ENCODE assay signal across 13 cellular contexts in genomic region chr9:2765250-2765880, GRCh38. TPM values are rescaled to one million over a fixed set of nuclear protein-coding genes. Genes with fewer than 3 reads are reported as not detected.
DNase-seq lines count a peak whose midpoint lies in the region; ATAC-seq and TF ChIP-seq lines count a peak whose summit lies in the region.
"Had no signal": no experiment of that assay in that cellular context is flagged by ENCODE, and none has a peak within 500 bp of the region (broad histone marks: within the 10 kb centered on the region; RNA-seq: fewer than 3 reads in every experiment).

No MANE protein-coding gene starts in this region.

- no peaks in the 10 kb centered on the region for H3K27me3 Mint-ChIP-seq in activated T-cell treated with anti-CD3 and anti-CD28 coated beads, Interleukin-2, amount 50 U/mL, for 4 hours (ENCODE audit: low read depth)
- no peaks in the 10 kb centered on the region for H3K27me3 Mint-ChIP-seq in endodermal cell (ENCODE audit: insufficient read depth)
- H3K27me3 Mint-ChIP-seq in stimulated activated memory B cell treated with anti-CD40 and anti-IgM and Interleukin-4, amounts not matched to agents 10 μg/mL and 1 μg/mL and 100 μg/mL, for 72 hours = no peaks in the 10 kb centered on the region

- DNase-seq in activated T-cell treated with anti-CD3 and anti-CD28 coated beads, Interleukin-2, amount 50 U/mL, for 4 hours = no peak
- no peak for DNase-seq in activated T-cell treated with anti-CD3 and anti-CD28 coated beads, Interleukin-2, amount 50 U/mL, for 1 hour
- DNase-seq in endodermal cell (peak; percentile 67), NCI-H226 (no peak), HuH-7.5 (ENCODE audit: low spot score) (no peak)
- DNase-seq: activated CD8-positive, alpha-beta memory T cell treated with anti-CD3 and anti-CD28 coated beads, Interleukin-2, amount 50 U/mL, for 48 hours; kidney had no signal

- peak; percentile 27 to 43 for ATAC-seq in activated T-cell treated with anti-CD3 and anti-CD28 coated beads, Interleukin-2, amount 50 U/mL, for 4 hours
- ATAC-seq in stimulated activated memory B cell treated with anti-CD40 and anti-IgM and Interleukin-4, amounts not matched to agents 10 μg/mL and 1 μg/mL and 100 μg/mL, for 72 hours = no peak
- no peak for ATAC-seq in GM21717 (IDR thresholded peaks at IDR 0.05; ENCODE audit: unreplicated experiment)
- ATAC-seq: SK-N-SH treated with all-trans-retinoic acid at 6 μM for 48 hours had no signal

- H3K36me3 ChIP-seq in OCI-LY3 (replicated peaks; ENCODE audit: low read depth, low read length) (peaks cover 15% of the 10 kb centered on the region), endodermal cell (ENCODE audit: control insufficient read depth, insufficient read depth, low read length) (peaks cover 20% of the 10 kb centered on the region)

- H3K9me3 ChIP-seq in OCI-LY3 (ENCODE audit: insufficient read depth, low read length) (no peaks in the 10 kb centered on the region), endodermal cell (ENCODE audit: control insufficient read depth, low read length) (no peaks in the 10 kb centered on the region)

- 68 to 100% methylated on average over 2 to 4 of the region's 4 CpGs for WGBS in endodermal cell (ENCODE audit: insufficient coverage in 1 of 2, insufficient read length in 1 of 2), 2 experiments

- H4K20me1 ChIP-seq in OCI-LY3 (ENCODE audit: insufficient read depth, low read length) = no peaks in the 10 kb centered on the region

- H3K9ac ChIP-seq in OCI-LY3 (ENCODE audit: low read length) (no peak overlapping the region), endodermal cell (ENCODE audit: extremely low read depth, low read length, poor library complexity, severe bottlenecking) (no peak overlapping the region)

- no peak overlapping the region for H3K4me3 ChIP-seq in OCI-LY3 (ENCODE audit: low read length)
- H3K4me3 ChIP-seq in endodermal cell (ENCODE audit: low read length) = no peak overlapping the region

- H3K79me2 ChIP-seq in OCI-LY3 (ENCODE audit: low read length) = no peaks in the 10 kb centered on the region

- H3K27ac ChIP-seq in OCI-LY3 (ENCODE audit: low read length) = peak overlapping the region; percentile 44
- no peak overlapping the region for H3K27ac ChIP-seq in endodermal cell (ENCODE audit: low read depth, low read length)

- peak overlapping the region; percentile 88 for H3K27ac Mint-ChIP-seq in endodermal cell
- peak overlapping the region; percentile 63 for H3K27ac Mint-ChIP-seq in stimulated activated memory B cell treated with anti-CD40 and anti-IgM and Interleukin-4, amounts not matched to agents 10 μg/mL and 1 μg/mL and 100 μg/mL, for 72 hours

- H3K4me3 Mint-ChIP-seq in activated T-cell treated with anti-CD3 and anti-CD28 coated beads, Interleukin-2, amount 50 U/mL, for 4 hours = no peak overlapping the region
- H3K4me3 Mint-ChIP-seq in endodermal cell = no peak overlapping the region
- H3K4me3 Mint-ChIP-seq in stimulated activated memory B cell treated with anti-CD40 and anti-IgM and Interleukin-4, amounts not matched to agents 10 μg/mL and 1 μg/mL and 100 μg/mL, for 72 hours = no peak overlapping the region

- H2AFZ ChIP-seq in OCI-LY3 (ENCODE audit: low read depth, low read length) = no peak overlapping the region

- peaks cover 19% of the 10 kb centered on the region for H3K4me1 Mint-ChIP-seq in activated T-cell treated with anti-CD3 and anti-CD28 coated beads, Interleukin-2, amount 50 U/mL, for 4 hours (ENCODE audit: low read depth)
- peaks cover 62% of the 10 kb centered on the region for H3K4me1 Mint-ChIP-seq in endodermal cell
- H3K4me1 Mint-ChIP-seq in stimulated activated memory B cell treated with anti-CD40 and anti-IgM and Interleukin-4, amounts not matched to agents 10 μg/mL and 1 μg/mL and 100 μg/mL, for 72 hours = peaks cover 5% of the 10 kb centered on the region

- H3K4me1 ChIP-seq in OCI-LY3 (ENCODE audit: low read length) = peaks cover 43% of the 10 kb centered on the region
- peaks cover 6% of the 10 kb centered on the region for H3K4me1 ChIP-seq in endodermal cell (ENCODE audit: control insufficient read depth, insufficient read depth, low read length)

- H3K9me3 Mint-ChIP-seq in activated T-cell treated with anti-CD3 and anti-CD28 coated beads, Interleukin-2, amount 50 U/mL, for 4 hours = no peaks in the 10 kb centered on the region
- no peaks in the 10 kb centered on the region for H3K9me3 Mint-ChIP-seq in endodermal cell
- no peaks in the 10 kb centered on the region for H3K9me3 Mint-ChIP-seq in stimulated activated memory B cell treated with anti-CD40 and anti-IgM and Interleukin-4, amounts not matched to agents 10 μg/mL and 1 μg/mL and 100 μg/mL, for 72 hours

- peaks cover 44% of the 10 kb centered on the region for H3K36me3 Mint-ChIP-seq in activated T-cell treated with anti-CD3 and anti-CD28 coated beads, Interleukin-2, amount 50 U/mL, for 4 hours (ENCODE audit: insufficient read depth)
- peaks cover 18% of the 10 kb centered on the region for H3K36me3 Mint-ChIP-seq in endodermal cell (ENCODE audit: low read depth)
- H3K36me3 Mint-ChIP-seq in stimulated activated memory B cell treated with anti-CD40 and anti-IgM and Interleukin-4, amounts not matched to agents 10 μg/mL and 1 μg/mL and 100 μg/mL, for 72 hours = peaks cover 79% of the 10 kb centered on the region

- TF ChIP-seq CTCF in OCI-LY3 (IDR thresholded peaks at IDR 0.05; ENCODE audit: low read depth, low read length) (no peak), endodermal cell (conservative IDR thresholded peaks at IDR 0.05) (no peak)

- H3K4me2 ChIP-seq in OCI-LY3 (ENCODE audit: low read length) = no peak overlapping the region

- H3K27me3 ChIP-seq in OCI-LY3 (ENCODE audit: low read depth, low read length) (no peaks in the 10 kb centered on the region), endodermal cell (ENCODE audit: control insufficient read depth, insufficient read depth, low read length, poor library complexity, severe bottlenecking) (no peaks in the 10 kb centered on the region)

RNA-seq across cellular contexts. Expression of gene KCNV2, which starts 48.1 kb away (rescaled TPM):
- not detected for total RNA-seq in activated T-cell treated with anti-CD3 and anti-CD28 coated beads, Interleukin-2, amount 50 U/mL, for 4 hours
- total RNA-seq in endodermal cell = 1 to 10 TPM; 1.2 to 2.0 TPM
- polyA plus RNA-seq in endodermal cell (2013, experiment 1 of 2) = 0.18 TPM
- polyA plus RNA-seq in endodermal cell (2013, experiment 2 of 2) = 0.29 TPM
- total RNA-seq: fibroblast of lung, kidney, M059J had no signal
- polyA plus RNA-seq: fibroblast of lung had no signal

Comparison
In these comparisons a context has a peak if more than half of its experiments do, and no peak if none do; other contexts are left out.
1. ATAC-seq: peak in activated T-cell treated with anti-CD3 and anti-CD28 coated beads, Interleukin-2, amount 50 U/mL, for 4 hours (2 of 2); none in stimulated activated memory B cell treated with anti-CD40 and anti-IgM and Interleukin-4, amounts not matched to agents 10 μg/mL and 1 μg/mL and 100 μg/mL, for 72 hours (single experiment) and GM21717 (single experiment).